Comparison of ENCODE assay signal across 8 cellular contexts in the genomic region with DNA sequence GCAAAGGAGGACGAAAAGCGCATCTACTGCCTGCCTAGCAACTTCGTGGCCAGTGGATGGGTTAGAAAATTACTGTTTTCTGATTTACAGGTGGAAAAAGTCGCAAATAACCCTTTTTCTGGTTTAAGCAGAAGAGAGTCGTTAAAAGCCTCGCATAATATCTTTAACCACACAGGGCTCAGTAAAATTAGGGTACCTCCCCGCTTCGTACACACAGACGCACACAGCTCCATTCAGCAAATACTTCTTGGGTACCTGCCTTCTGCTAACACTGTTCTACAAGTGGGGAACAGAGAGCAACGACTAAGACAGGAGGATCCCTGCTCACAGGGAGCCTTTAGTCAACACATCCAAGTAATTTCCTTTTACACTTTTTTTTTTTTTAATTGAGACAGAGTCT. TPM values are rescaled to one million over a fixed set of nuclear protein-coding genes. Genes with fewer than 3 reads are reported as not detected.
A peak's percentile ranks its signal among the peaks of the same experiment; 100 is the strongest.
DNase-seq lines count a peak whose midpoint lies in the region; ATAC-seq, FAIRE-seq and TF ChIP-seq lines count a peak whose summit lies in the region.

No MANE protein-coding gene starts in this region.

- in situ Hi-C loops in G401 (cut with HindIII; ENCODE audit: low sequenced_read_pairs): no loop called here

- H3K27ac ChIP-seq in prostate gland: peak overlapping the region; percentile 77 to 85

- DNase-seq in G401 (ENCODE audit: low spot score) (peak; percentile 36), H54 (ENCODE audit: insufficient read length, low spot score) (no peak), SK-N-DZ (ENCODE audit: low spot score) (peak; percentile 1), erythroblast (lab: John Stamatoyannopoulos, UW) (peak; percentile 55 to 61), prostate gland (ENCODE audit: low spot score) (no peak), NCI-H446 (lab: John Stamatoyannopoulos, UW) (no peak), RPMI8226 (no peak)

- H3K27me3 ChIP-seq in prostate gland (replicated peaks; ENCODE audit: insufficient read depth): no peaks in the 10 kb centered on the region

- H3K9me3 ChIP-seq in prostate gland: no peaks in the 10 kb centered on the region

- TF ChIP-seq CTCF in prostate gland (IDR thresholded peaks at IDR 0.05): no peak

- TF ChIP-seq POLR2A in H54 (IDR thresholded peaks at IDR 0.05; ENCODE audit: low read depth, low read length) (no peak), erythroblast (IDR thresholded peaks at IDR 0.05; ENCODE audit: low read length) (no peak), prostate gland (IDR thresholded peaks at IDR 0.05) (no peak)

- peak overlapping the region; percentile 69 to 84 for H3K4me3 ChIP-seq in prostate gland

- no peaks in the 10 kb centered on the region for H3K36me3 ChIP-seq in prostate gland

- 2% methylated on average over 10 of the region's 10 CpGs for WGBS in prostate gland

- FAIRE-seq in H54 (lab: Jason Lieb, UNC): peak; percentile 55

- intact Hi-C loops in prostate gland (cut with DNase I): no loop called here

- H3K4me1 ChIP-seq in prostate gland (replicated peaks): peaks cover 3% of the 10 kb centered on the region

- no peak for ATAC-seq in HG02623 (IDR thresholded peaks at IDR 0.05; ENCODE audit: unreplicated experiment)

RNA-seq across cellular contexts. Expression of a gene that starts 0.7 kb away (rescaled TPM):
- 12.5 and 19.1 TPM in 2 replicates for total RNA-seq in G401 (2014; rRNA removed; shearing (Covaris generic))
- polyA plus RNA-seq in SK-N-DZ (2014; cell fraction: cytosol; rRNA removed): 11.7 and 12.7 TPM in 2 replicates
- 40.5 and 51.8 TPM in 2 replicates for polyA plus RNA-seq in SK-N-DZ (2014; cell fraction: nucleus; rRNA removed)
- total RNA-seq in prostate gland: 10 to 100 TPM; 10.2 to 17.6 TPM

RNA-seq across cellular contexts. Expression of a gene that starts 45.8 kb away (rescaled TPM):
- 0.06 TPM in 1 of 2 replicates, not detected in the other for total RNA-seq in G401 (2014; rRNA removed; shearing (Covaris generic))
- polyA plus RNA-seq in SK-N-DZ (2014; cell fraction: cytosol; rRNA removed): not detected in 2 replicates
- not detected in 2 replicates for polyA plus RNA-seq in SK-N-DZ (2014; cell fraction: nucleus; rRNA removed)
- 1 to 10 TPM in 1 of 2 donors, under 1 TPM in 1; 0.82 to 2.9 TPM for total RNA-seq in prostate gland

Comparison
In these comparisons a context has a peak if more than half of its experiments do, and no peak if none do; other contexts are left out.
1. DNase-seq: peak in G401 (single experiment), SK-N-DZ (single experiment) and erythroblast (2 of 2); none in H54 (single experiment), prostate gland (single experiment), NCI-H446 (0 of 2) and RPMI8226 (single experiment).